2 cellular contexts compared by ENCODE assay signal in genomic region chr18:48589797-48590519, GRCh38.
TF ChIP-seq lines count a peak whose summit lies in the region.

No MANE protein-coding gene starts in this region.

TF ChIP-seq in HCT116, 20 proteins besides CTCF, POLR2A, EP300 and RAD21:
- no peak for TF ChIP-seq ELF1 (IDR thresholded peaks at IDR 0.05; ENCODE audit: borderline replicate concordance, low read depth)
- TF ChIP-seq FOSL1 (IDR thresholded peaks at IDR 0.05; ENCODE audit: low read depth) = no peak
- TF ChIP-seq EGR1 (IDR thresholded peaks at IDR 0.05; ENCODE audit: low read depth) = no peak
- TF ChIP-seq ATF3 (IDR thresholded peaks at IDR 0.05) = no peak
- TF ChIP-seq YY1 (IDR thresholded peaks at IDR 0.05; ENCODE audit: extremely low read depth, insufficient replicate concordance, low read depth, low read length) = no peak
- no peak for TF ChIP-seq ZNF274 (IDR thresholded peaks at IDR 0.05; ENCODE audit: low read depth, low read length)
- no peak for TF ChIP-seq ZFX (IDR thresholded peaks at IDR 0.05)
- TF ChIP-seq EZH2phosphoT487 (IDR thresholded peaks at IDR 0.05; ENCODE audit: borderline replicate concordance) = no peak
- TF ChIP-seq SRF (IDR thresholded peaks at IDR 0.05; ENCODE audit: low read depth) = no peak
- TF ChIP-seq ZBTB33 (IDR thresholded peaks at IDR 0.05; ENCODE audit: extremely low read depth, insufficient replicate concordance, low read length) = no peak
- no peak for TF ChIP-seq SP1 (IDR thresholded peaks at IDR 0.05; ENCODE audit: low read depth)
- no peak for TF ChIP-seq CBX3 (IDR thresholded peaks at IDR 0.05; ENCODE audit: low read depth)

TF ChIP-seq in HepG2, 621 proteins besides CTCF, POLR2A, EP300 and RAD21:
- TF ChIP-seq PATZ1 (CRISPR knock-in tag; IDR thresholded peaks at IDR 0.05) (no peak), ZNF768 (CRISPR knock-in tag; IDR thresholded peaks at IDR 0.05) (peak; percentile 38; the same call in 1 of the 2 replicates), STAT5B (CRISPR knock-in tag; IDR thresholded peaks at IDR 0.05) (no peak), ZXDC (CRISPR knock-in tag; IDR thresholded peaks at IDR 0.05) (no peak), ZBTB7A (CRISPR knock-in tag; IDR thresholded peaks at IDR 0.05) (no peak), ZNF720 (CRISPR knock-in tag; IDR thresholded peaks at IDR 0.05) (no peak), PREB (CRISPR knock-in tag; IDR thresholded peaks at IDR 0.05) (no peak), ZNF496 (CRISPR knock-in tag; IDR thresholded peaks at IDR 0.05; ENCODE audit: insufficient replicate concordance) (no peak), E2F1 (CRISPR knock-in tag; IDR thresholded peaks at IDR 0.05) (no peak), ZNF646 (CRISPR knock-in tag; IDR thresholded peaks at IDR 0.05) (no peak), ZNF512 (CRISPR knock-in tag; IDR thresholded peaks at IDR 0.05) (no peak), ZNF816 (CRISPR knock-in tag; IDR thresholded peaks at IDR 0.05; ENCODE audit: borderline replicate concordance) (no peak), MTA3 (CRISPR knock-in tag; IDR thresholded peaks at IDR 0.05) (no peak), ZFP90 (CRISPR knock-in tag; IDR thresholded peaks at IDR 0.05; ENCODE audit: borderline replicate concordance) (no peak), ZNF687 (CRISPR knock-in tag; IDR thresholded peaks at IDR 0.05) (peak; percentile 19; the same call in 1 of the 2 replicates), ZEB1 (IDR thresholded peaks at IDR 0.05; ENCODE audit: insufficient replicate concordance, low read depth) (no peak), JDP2 (CRISPR knock-in tag; IDR thresholded peaks at IDR 0.05; ENCODE audit: borderline replicate concordance) (no peak)
TF ChIP-seq in HepG2: peak in this region for 2.
